In genomic region chr14:21087294-21088091, GRCh38 we compare ENCODE assay signal across 8 cellular contexts. TPM values are rescaled to one million over a fixed set of nuclear protein-coding genes. Genes with fewer than 3 reads are reported as not detected.
DNase-seq lines count a peak whose midpoint lies in the region; ATAC-seq lines count a peak whose summit lies in the region.

No MANE protein-coding gene starts in this region.

- peaks cover 2% of the 10 kb centered on the region for H3K27me3 Mint-ChIP-seq in activated naive CD8-positive, alpha-beta T cell treated with anti-CD3 and anti-CD28 coated beads, Interleukin-2, amount 10 ng/mL, durations not matched to agents 7 days and 5 days

- H3K27ac ChIP-seq in SJCRH30 = no peak overlapping the region

- H3K4me3 ChIP-seq in SJCRH30 = no peak overlapping the region

- no peaks in the 10 kb centered on the region for H3K9me3 ChIP-seq in SJCRH30 (replicated peaks)

- intact Hi-C loops in Right ventricle myocardium superior (cut with DNase I) = no loop called here

- H3K27me3 ChIP-seq in SJCRH30 = no peaks in the 10 kb centered on the region

- ATAC-seq in HG02938 (IDR thresholded peaks at IDR 0.05; ENCODE audit: unreplicated experiment) (peak; percentile 79), Right ventricle myocardium superior (ENCODE audit: poor library complexity) (peak; percentile 9)
- peak; percentile 74 for ATAC-seq in activated naive CD8-positive, alpha-beta T cell treated with anti-CD3 and anti-CD28 coated beads, Interleukin-2, amount 10 ng/mL, durations not matched to agents 7 days and 5 days (ENCODE audit: low read depth)

- H3K36me3 Mint-ChIP-seq in activated naive CD8-positive, alpha-beta T cell treated with anti-CD3 and anti-CD28 coated beads, Interleukin-2, amount 10 ng/mL, durations not matched to agents 7 days and 5 days = no peaks in the 10 kb centered on the region

- H3K9me3 Mint-ChIP-seq in activated naive CD8-positive, alpha-beta T cell treated with anti-CD3 and anti-CD28 coated beads, Interleukin-2, amount 10 ng/mL, durations not matched to agents 7 days and 5 days = no peaks in the 10 kb centered on the region

- H3K36me3 ChIP-seq in SJCRH30 = peaks cover 30% of the 10 kb centered on the region

- DNase-seq in GM03348 (ENCODE audit: low spot score) = peak; percentile 69
- DNase-seq in NOMO-1 treated with DMSO at 0.1 percent for 48 hours (lab: John Stamatoyannopoulos, UW; ENCODE audit: unreplicated experiment) = peak; percentile 81
- DNase-seq in activated naive CD8-positive, alpha-beta T cell treated with anti-CD3 and anti-CD28 coated beads, Interleukin-2, amount 10 ng/mL, durations not matched to agents 7 days and 5 days = no peak
- DNase-seq in Right ventricle myocardium superior = peak; percentile 61
- DNase-seq in retina = peak; percentile 86
- DNase-seq in SJCRH30 = no peak
- no peak for DNase-seq in NCI-H774 (lab: John Stamatoyannopoulos, UW)

- peaks cover 21% of the 10 kb centered on the region for H3K4me1 Mint-ChIP-seq in activated naive CD8-positive, alpha-beta T cell treated with anti-CD3 and anti-CD28 coated beads, Interleukin-2, amount 10 ng/mL, durations not matched to agents 7 days and 5 days

- no peaks in the 10 kb centered on the region for H3K4me1 ChIP-seq in SJCRH30

- H3K4me3 Mint-ChIP-seq in activated naive CD8-positive, alpha-beta T cell treated with anti-CD3 and anti-CD28 coated beads, Interleukin-2, amount 10 ng/mL, durations not matched to agents 7 days and 5 days = no peak overlapping the region

- POLR2A ChIA-PET in activated naive CD8-positive, alpha-beta T cell treated with anti-CD3 and anti-CD28 coated beads, Interleukin-2, amount 10 ng/mL, durations not matched to agents 7 days and 5 days (lab: Charles Lee) = interaction anchor here (0.9 to 2.6 kb wide), 3 partner anchors 16 to 73 kb away, joined by 3 to 18 read pairs (median 16); partner anchors contain the start of gene ARHGEF40

- H3K27ac Mint-ChIP-seq in activated naive CD8-positive, alpha-beta T cell treated with anti-CD3 and anti-CD28 coated beads, Interleukin-2, amount 10 ng/mL, durations not matched to agents 7 days and 5 days = peak overlapping the region; percentile 53

RNA-seq across cellular contexts. Expression of gene ZNF219, which starts 11.0 kb away (rescaled TPM):
- total RNA-seq in activated naive CD8-positive, alpha-beta T cell treated with anti-CD3 and anti-CD28 coated beads, Interleukin-2, amount 10 ng/mL, durations not matched to agents 7 days and 5 days = 1 to 10 TPM; 4.3 to 6.0 TPM
- total RNA-seq in Right ventricle myocardium superior = 50.0 TPM
- 2.6 and 5.9 TPM in 2 replicates for total RNA-seq in SJCRH30 (2014; rRNA removed; shearing (Covaris generic))

RNA-seq across cellular contexts. Expression of gene TMEM253, which starts 13.4 kb away (rescaled TPM):
- total RNA-seq in activated naive CD8-positive, alpha-beta T cell treated with anti-CD3 and anti-CD28 coated beads, Interleukin-2, amount 10 ng/mL, durations not matched to agents 7 days and 5 days = not detected
- total RNA-seq in Right ventricle myocardium superior = 0.43 TPM
- not detected in 2 replicates for total RNA-seq in SJCRH30 (2014; rRNA removed; shearing (Covaris generic))

RNA-seq across cellular contexts. Expression of gene ARHGEF40, which starts 17.4 kb away (rescaled TPM):
- total RNA-seq in activated naive CD8-positive, alpha-beta T cell treated with anti-CD3 and anti-CD28 coated beads, Interleukin-2, amount 10 ng/mL, durations not matched to agents 7 days and 5 days = under 1 TPM; 0.20 to 0.28 TPM
- 21.2 TPM for total RNA-seq in Right ventricle myocardium superior
- 28.3 and 29.3 TPM in 2 replicates for total RNA-seq in SJCRH30 (2014; rRNA removed; shearing (Covaris generic))

RNA-seq across cellular contexts. Expression of gene RNASE8, which starts 29.9 kb away (rescaled TPM):
- not detected for total RNA-seq in activated naive CD8-positive, alpha-beta T cell treated with anti-CD3 and anti-CD28 coated beads, Interleukin-2, amount 10 ng/mL, durations not matched to agents 7 days and 5 days
- total RNA-seq in Right ventricle myocardium superior = not detected
- total RNA-seq in SJCRH30 (2014; rRNA removed; shearing (Covaris generic)) = not detected in 2 replicates

RNA-seq across cellular contexts. Expression of gene RNASE7, which starts 45.3 kb away (rescaled TPM):
- not detected for total RNA-seq in activated naive CD8-positive, alpha-beta T cell treated with anti-CD3 and anti-CD28 coated beads, Interleukin-2, amount 10 ng/mL, durations not matched to agents 7 days and 5 days
- total RNA-seq in Right ventricle myocardium superior = not detected
- total RNA-seq in SJCRH30 (2014; rRNA removed; shearing (Covaris generic)) = not detected in 2 replicates

Comparison
In these comparisons a context has a peak if more than half of its experiments do, and no peak if none do; other contexts are left out.
1. DNase-seq: peak in GM03348 (single experiment), NOMO-1 treated with DMSO at 0.1 percent for 48 hours (single experiment), Right ventricle myocardium superior (single experiment) and retina (single experiment); none in activated naive CD8-positive, alpha-beta T cell treated with anti-CD3 and anti-CD28 coated beads, Interleukin-2, amount 10 ng/mL, durations not matched to agents 7 days and 5 days (single experiment), SJCRH30 (0 of 2) and NCI-H774 (single experiment).
2. ATAC-seq: peak in every context shown above with its lines; median percentile 79 in HG02938; 74 in activated naive CD8-positive, alpha-beta T cell treated with anti-CD3 and anti-CD28 coated beads, Interleukin-2, amount 10 ng/mL, durations not matched to agents 7 days and 5 days; 9 in Right ventricle myocardium superior.
3. RNA of gene ARHGEF40, which starts 17.4 kb away (total RNA-seq): 28.3 to 29.3 TPM in SJCRH30 and 21.2 TPM in Right ventricle myocardium superior (single experiment); 0.20 to 0.28 TPM in activated naive CD8-positive, alpha-beta T cell treated with anti-CD3 and anti-CD28 coated beads, Interleukin-2, amount 10 ng/mL, durations not matched to agents 7 days and 5 days; every median in the first group is over 10 times any median in the second.